ENCODE assay signal across 14 cellular contexts in genomic region chr1:94773931-94774422, GRCh38. TPM values are rescaled to one million over a fixed set of nuclear protein-coding genes. Genes with fewer than 3 reads are reported as not detected.
DNase-seq lines count a peak whose midpoint lies in the region; ATAC-seq, FAIRE-seq and TF ChIP-seq lines count a peak whose summit lies in the region.
"Had no signal": no experiment of that assay in that cellular context is flagged by ENCODE, and none has a peak within 500 bp of the region (broad histone marks: within the 10 kb centered on the region; RNA-seq: fewer than 3 reads in every experiment).

No MANE protein-coding gene starts in this region.

- no peaks in the 10 kb centered on the region for H3K36me3 ChIP-seq in pancreas
- H3K36me3 ChIP-seq: heart left ventricle had no signal

- H3K36me3 Mint-ChIP-seq in immature natural killer cell, result no peaks in the 10 kb centered on the region
- H3K36me3 Mint-ChIP-seq: stimulated activated memory B cell treated with anti-CD40 and anti-IgM and Interleukin-4, amounts not matched to agents 10 μg/mL and 1 μg/mL and 100 μg/mL, for 72 hours had no signal

- peak; percentile 74 to 84 (median 80) for ATAC-seq in pancreas
- ATAC-seq: heart left ventricle; K562; stimulated activated memory B cell treated with anti-CD40 and anti-IgM and Interleukin-4, amounts not matched to agents 10 μg/mL and 1 μg/mL and 100 μg/mL, for 72 hours had no signal

- no peaks in the 10 kb centered on the region for H3K4me1 Mint-ChIP-seq in immature natural killer cell

- WGBS in pancreas, 2 donors, result 20 to 22% methylated on average over 8 of the region's 8 CpGs

- no peak overlapping the region for H3K27ac Mint-ChIP-seq in immature natural killer cell
- H3K27ac Mint-ChIP-seq: activated B cell treated with CpG ODN at 0.5 μM for 24 hours; stimulated activated memory B cell treated with anti-CD40 and anti-IgM and Interleukin-4, amounts not matched to agents 10 μg/mL and 1 μg/mL and 100 μg/mL, for 72 hours had no signal

- no peak for TF ChIP-seq CTCF in RWPE1 (conservative IDR thresholded peaks at IDR 0.05; ENCODE audit: low read depth)
- TF ChIP-seq CTCF in pancreas (IDR thresholded peaks at IDR 0.05), result no peak

- FAIRE-seq in pancreas (lab: Jason Lieb, UNC), result no peak
- FAIRE-seq: D721Med, K562 had no signal

- DNase-seq in Daoy (ENCODE audit: low read depth), result peak; percentile 86
- DNase-seq in RWPE1 (ENCODE audit: low spot score), result peak; percentile 42
- DNase-seq in fibroblast of peridontal ligament (ENCODE audit: extremely low read depth), result peak; percentile 39
- DNase-seq in pancreas, result peak; percentile 75 to 86 (median 81)
- no peak for DNase-seq in DMS114 treated with DMSO at 0.1 percent for 48 hours (lab: John Stamatoyannopoulos, UW; ENCODE audit: unreplicated experiment)
- no peak for DNase-seq in immature natural killer cell
- DNase-seq in OCI-M1 (lab: John Stamatoyannopoulos, UW), result no peak
- no peak for DNase-seq in T-helper 9 cell
- DNase-seq: activated B cell treated with CpG ODN at 0.5 μM for 24 hours; activated T-cell treated with anti-CD3 and anti-CD28 coated beads, Interleukin-2, amount 50 U/mL, for 48 hours; heart left ventricle had no signal

- CTCF ChIA-PET in RWPE1 (lab: Yijun Ruan, JAX), result interaction anchor here (0.7 kb wide), 1 partner anchor 217 kb away, joined by 4 read pairs; no protein-coding TSS in a partner anchor

- no peaks in the 10 kb centered on the region for H3K27me3 ChIP-seq in pancreas
- H3K27me3 ChIP-seq: heart left ventricle had no signal

- no peaks in the 10 kb centered on the region for H3K9me3 ChIP-seq in pancreas
- H3K9me3 ChIP-seq: heart left ventricle had no signal

- H3K9me3 Mint-ChIP-seq in immature natural killer cell, result no peaks in the 10 kb centered on the region
- H3K9me3 Mint-ChIP-seq: activated B cell treated with CpG ODN at 0.5 μM for 24 hours had no signal

- H3K4me3 ChIP-seq in pancreas, result no peak overlapping the region
- H3K4me3 ChIP-seq: heart left ventricle, K562 had no signal

- H3K27ac ChIP-seq in RWPE1, result no peak overlapping the region
- H3K27ac ChIP-seq in pancreas, result peak overlapping the region; percentile 36 to 87 (median 72)
- H3K27ac ChIP-seq: heart left ventricle had no signal

- H3K4me3 Mint-ChIP-seq in immature natural killer cell, result no peak overlapping the region
- H3K4me3 Mint-ChIP-seq: activated B cell treated with CpG ODN at 0.5 μM for 24 hours; stimulated activated memory B cell treated with anti-CD40 and anti-IgM and Interleukin-4, amounts not matched to agents 10 μg/mL and 1 μg/mL and 100 μg/mL, for 72 hours had no signal

- intact Hi-C loops in pancreas (cut with DNase I), result loop anchor here in 1 of 3 donors (10.0 kb wide), 1 partner anchor 129 kb away; no protein-coding TSS in a partner anchor

- peaks cover 58 to 65% (median 60%) of the 10 kb centered on the region in 3 donors for H3K4me1 ChIP-seq in pancreas

- H3K27me3 Mint-ChIP-seq in immature natural killer cell (ENCODE audit: low read depth in 3 of 3), result peaks cover 0 to 3% (median 0%) of the 10 kb centered on the region in 3 donors
- H3K27me3 Mint-ChIP-seq: stimulated activated memory B cell treated with anti-CD40 and anti-IgM and Interleukin-4, amounts not matched to agents 10 μg/mL and 1 μg/mL and 100 μg/mL, for 72 hours had no signal

- POLR2A ChIA-PET in RWPE1 (lab: Yijun Ruan, JAX; ENCODE audit: low non-redundant PET), result no interaction called here

RNA-seq across cellular contexts. Expression of gene SLC44A3, which starts 46.2 kb away (rescaled TPM):
- 0.09 and 0.80 TPM in 2 replicates for total RNA-seq in Daoy (2014; rRNA removed; shearing (Covaris generic))
- 10 to 100 TPM; 17.3 to 52.5 (median 24.4) TPM for total RNA-seq in pancreas
- polyA plus RNA-seq in pancreas, result 10 to 100 TPM; 13.0 to 22.6 TPM
- polyA plus RNA-seq in immature natural killer cell, result not detected
- total RNA-seq: activated B cell treated with CpG ODN at 0.5 μM for 24 hours, K562 had no signal
- polyA plus RNA-seq: K562 had no signal

Comparison
In these comparisons a context has a peak if more than half of its experiments do, and no peak if none do; other contexts are left out.
1. DNase-seq: peak in Daoy (single experiment), RWPE1 (single experiment), fibroblast of peridontal ligament (single experiment) and pancreas (6 of 6); none in DMS114 treated with DMSO at 0.1 percent for 48 hours (single experiment), immature natural killer cell (0 of 3), OCI-M1 (single experiment) and T-helper 9 cell (single experiment).
2. RNA of gene SLC44A3, which starts 46.2 kb away (total RNA-seq): 17.3 to 52.5 TPM in pancreas; 0.09 to 0.80 TPM in Daoy; every median in the first group is over 10 times any median in the second.